ENCODE assay signal across 15 cellular contexts in the genomic region with DNA sequence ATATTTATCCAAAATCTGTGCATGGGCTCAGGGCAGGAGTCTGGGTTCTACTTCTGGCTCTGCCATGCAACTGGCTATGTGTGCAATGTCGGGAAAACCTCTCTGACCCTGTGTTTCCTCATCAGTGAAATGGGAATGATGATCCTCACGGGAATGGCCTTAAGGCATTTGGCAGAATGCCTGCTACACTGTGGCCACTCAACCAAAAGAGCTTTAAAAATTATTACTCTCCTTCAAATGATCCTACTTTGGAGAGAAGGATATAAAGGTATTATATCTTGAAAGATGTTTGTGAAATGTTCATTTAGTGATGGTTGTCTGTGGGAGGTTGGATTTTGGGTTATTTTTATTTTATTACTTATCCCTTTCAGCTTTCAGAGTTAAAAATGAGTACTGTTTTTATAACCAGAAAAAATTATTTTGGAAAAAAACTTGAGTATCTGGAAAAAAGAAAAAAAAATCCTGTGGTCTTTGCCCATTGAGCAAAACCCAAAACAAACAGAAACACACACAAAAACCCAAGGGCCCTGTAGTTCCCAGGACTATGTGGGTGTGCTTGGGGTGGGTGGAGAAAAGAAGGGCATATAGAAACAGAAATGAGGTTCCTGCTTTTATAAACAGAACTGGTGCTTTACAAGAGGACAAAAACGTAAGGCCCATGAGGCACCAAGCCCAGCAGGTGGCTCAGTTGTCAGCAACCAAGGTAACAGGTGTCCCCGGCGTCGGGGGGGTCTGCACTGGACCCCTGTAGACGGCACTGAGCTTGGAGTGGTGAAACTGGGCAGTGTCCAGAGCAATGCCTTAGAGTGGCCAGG. TPM values are rescaled to one million over a fixed set of nuclear protein-coding genes. Genes with fewer than 3 reads are reported as not detected.
DNase-seq lines count a peak whose midpoint lies in the region; ATAC-seq, FAIRE-seq and TF ChIP-seq lines count a peak whose summit lies in the region.
"Had no signal": no experiment of that assay in that cellular context is flagged by ENCODE, and none has a peak within 500 bp of the region (broad histone marks: within the 10 kb centered on the region; RNA-seq: fewer than 3 reads in every experiment).

No MANE protein-coding gene starts in this region.

- no peak for TF ChIP-seq EP300 in A549 (IDR thresholded peaks at IDR 0.05)

- CTCF ChIA-PET in A549 (lab: Yijun Ruan, JAX): interaction anchor here (1.5 kb wide), 1 partner anchor 21 kb away, joined by 11 read pairs; no protein-coding TSS in a partner anchor

- peaks cover 5% of the 10 kb centered on the region for H3K4me1 ChIP-seq in A549

- 0 out of 6 replicates have a peak, but pooled peaks have one; percentile 10 to 11 for ATAC-seq in A549
- peak; percentile 49 for ATAC-seq in sciatic nerve
- ATAC-seq: left colon, SK-N-SH treated with all-trans-retinoic acid at 6 μM for 48 hours had no signal

- no peak for TF ChIP-seq POLR2A in A549 (IDR thresholded peaks at IDR 0.05; ENCODE audit: low read length)

- no peak for DNase-seq in A549 (ENCODE audit: low read depth in 1 of 2, low spot score in 1 of 2)
- DNase-seq in RPMI7951 (ENCODE audit: low read depth): peak; percentile 15
- DNase-seq in foreskin melanocyte: peak; percentile 42
- DNase-seq in sciatic nerve (ENCODE audit: low spot score): no peak
- DNase-seq in NCI-H524 treated with DMSO at 0.1 percent for 48 hours (lab: John Stamatoyannopoulos, UW): no peak
- DNase-seq in NCI-H2081 (lab: John Stamatoyannopoulos, UW): no peak
- DNase-seq in stimulated activated CD4-positive, alpha-beta T cell treated with anti-CD3 and anti-CD28 coated beads, Interleukin-4, amount 100 ng/mL, for 24 hours: no peak
- no peak for DNase-seq in amniotic stem cell (lab: John Stamatoyannopoulos, UW)
- DNase-seq: activated CD8-positive, alpha-beta memory T cell treated with anti-CD3 and anti-CD28 coated beads for 24 hours; left colon; NCI-H1105 treated with DMSO at 0.1 percent for 48 hours; OCI-M1 had no signal

- 14% methylated on average over 7 of the region's 7 CpGs for WGBS in A549 (ENCODE audit: missing lambda C conversion rate)

- intact Hi-C loops in sciatic nerve (cut with DNase I): no loop called here

- no peak overlapping the region for H3K4me3 ChIP-seq in A549

- TF ChIP-seq CTCF in A549 (IDR thresholded peaks at IDR 0.05): no peak

- no peak overlapping the region for H3K27ac ChIP-seq in A549
- H3K27ac ChIP-seq: VCaP had no signal

- no peak for TF ChIP-seq RAD21 in A549 (conservative IDR thresholded peaks at IDR 0.05 in 1 of 2, IDR thresholded peaks at IDR 0.05 in 1 of 2)

- FAIRE-seq in A549 (lab: Jason Lieb, UNC): no peak

- POLR2A ChIA-PET in A549 (lab: Yijun Ruan, JAX): no interaction called here

- no peaks in the 10 kb centered on the region for H3K9me3 ChIP-seq in A549

- H3K4me2 ChIP-seq in A549: no peak overlapping the region

TF ChIP-seq in A549, 52 proteins besides CTCF, POLR2A, EP300 and RAD21:
- no peak for TF ChIP-seq KDM5A (IDR thresholded peaks at IDR 0.05)
- TF ChIP-seq PHF8 (IDR thresholded peaks at IDR 0.05; ENCODE audit: borderline replicate concordance, low read depth): no peak
- TF ChIP-seq POLR2AphosphoS2 (conservative IDR thresholded peaks at IDR 0.05; ENCODE audit: low read length): no peak
- TF ChIP-seq MYC (IDR thresholded peaks at IDR 0.05; ENCODE audit: borderline replicate concordance, low read length): no peak
- TF ChIP-seq, protein P1, sequence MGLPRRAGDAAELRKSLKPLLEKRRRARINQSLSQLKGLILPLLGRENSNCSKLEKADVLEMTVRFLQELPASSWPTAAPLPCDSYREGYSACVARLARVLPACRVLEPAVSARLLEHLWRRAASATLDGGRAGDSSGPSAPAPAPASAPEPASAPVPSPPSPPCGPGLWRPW (IDR thresholded peaks at IDR 0.05): no peak
- TF ChIP-seq NPAS2 (CRISPR knock-in tag; IDR thresholded peaks at IDR 0.05; ENCODE audit: borderline replicate concordance): no peak
- TF ChIP-seq TP53 (CRISPR knock-in tag; IDR thresholded peaks at IDR 0.05): no peak
- no peak for TF ChIP-seq RFX5 (IDR thresholded peaks at IDR 0.05)
- TF ChIP-seq ZSCAN20 (CRISPR knock-in tag; IDR thresholded peaks at IDR 0.05): no peak
- no peak for TF ChIP-seq KDM1A (IDR thresholded peaks at IDR 0.05; ENCODE audit: low read depth)
- TF ChIP-seq, protein P2, sequence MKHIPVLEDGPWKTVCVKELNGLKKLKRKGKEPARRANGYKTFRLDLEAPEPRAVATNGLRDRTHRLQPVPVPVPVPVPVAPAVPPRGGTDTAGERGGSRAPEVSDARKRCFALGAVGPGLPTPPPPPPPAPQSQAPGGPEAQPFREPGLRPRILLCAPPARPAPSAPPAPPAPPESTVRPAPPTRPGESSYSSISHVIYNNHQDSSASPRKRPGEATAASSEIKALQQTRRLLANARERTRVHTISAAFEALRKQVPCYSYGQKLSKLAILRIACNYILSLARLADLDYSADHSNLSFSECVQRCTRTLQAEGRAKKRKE (CRISPR knock-in tag; IDR thresholded peaks at IDR 0.05; ENCODE audit: low read depth): no peak
- TF ChIP-seq, protein P3, sequence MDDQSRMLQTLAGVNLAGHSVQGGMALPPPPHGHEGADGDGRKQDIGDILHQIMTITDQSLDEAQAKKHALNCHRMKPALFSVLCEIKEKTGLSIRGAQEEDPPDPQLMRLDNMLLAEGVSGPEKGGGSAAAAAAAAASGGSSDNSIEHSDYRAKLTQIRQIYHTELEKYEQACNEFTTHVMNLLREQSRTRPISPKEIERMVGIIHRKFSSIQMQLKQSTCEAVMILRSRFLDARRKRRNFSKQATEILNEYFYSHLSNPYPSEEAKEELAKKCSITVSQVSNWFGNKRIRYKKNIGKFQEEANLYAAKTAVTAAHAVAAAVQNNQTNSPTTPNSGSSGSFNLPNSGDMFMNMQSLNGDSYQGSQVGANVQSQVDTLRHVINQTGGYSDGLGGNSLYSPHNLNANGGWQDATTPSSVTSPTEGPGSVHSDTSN (IDR thresholded peaks at IDR 0.05): no peak
- TF ChIP-seq RCOR1 (IDR thresholded peaks at IDR 0.05; ENCODE audit: low read depth, low read length): no peak
- TF ChIP-seq FOSB (CRISPR knock-in tag; IDR thresholded peaks at IDR 0.05): no peak
- TF ChIP-seq JUNB (IDR thresholded peaks at IDR 0.05): no peak
- no peak for TF ChIP-seq GATA3 (IDR thresholded peaks at IDR 0.05; ENCODE audit: borderline replicate concordance)

RNA-seq across cellular contexts. Expression of a gene that starts 22.0 kb away (rescaled TPM):
- polyA plus RNA-seq in A549 (2011; rRNA removed) (0.07 TPM in 1 of 2 replicates, not detected in the other), A549 (2017; fragmentation: RNase III; extraction: RNeasy Plus Mini Kit Qiagen cat#74134 plus additional on column Dnase treatment) (0.08 to 0.22 TPM (median 0.08 TPM) in 3 replicates)
- 0.06 and 0.08 TPM in 2 replicates for polyA plus RNA-seq in A549 (2012; cell fraction: cytosol; rRNA removed)
- polyA plus RNA-seq in A549 (2012; cell fraction: nucleus; rRNA removed): 0.14 and 0.20 TPM in 2 replicates
- polyA minus RNA-seq in A549 (2011; rRNA and poly(A)+ RNA removed): not detected in 2 replicates
- total RNA-seq in RPMI7951 (2014; rRNA removed; shearing (Covaris generic)): not detected in 2 replicates
- total RNA-seq in sciatic nerve: 47.1 TPM
- total RNA-seq: pulmonary artery endothelial cell had no signal

Comparison
In these comparisons a context has a peak if more than half of its experiments do, and no peak if none do; other contexts are left out.
1. DNase-seq: peak in RPMI7951 (single experiment) and foreskin melanocyte (single experiment); none in A549 (0 of 2), sciatic nerve (single experiment), NCI-H524 treated with DMSO at 0.1 percent for 48 hours (single experiment), NCI-H2081 (0 of 2), stimulated activated CD4-positive, alpha-beta T cell treated with anti-CD3 and anti-CD28 coated beads, Interleukin-4, amount 100 ng/mL, for 24 hours (single experiment) and amniotic stem cell (single experiment).
2. RNA of a gene that starts 22.0 kb away (total RNA-seq): 47.1 TPM in sciatic nerve (single experiment); not detected in RPMI7951; every median in the first group is over 10 times any median in the second.